ENCODE assay signal across 12 cellular contexts in the genomic region with DNA sequence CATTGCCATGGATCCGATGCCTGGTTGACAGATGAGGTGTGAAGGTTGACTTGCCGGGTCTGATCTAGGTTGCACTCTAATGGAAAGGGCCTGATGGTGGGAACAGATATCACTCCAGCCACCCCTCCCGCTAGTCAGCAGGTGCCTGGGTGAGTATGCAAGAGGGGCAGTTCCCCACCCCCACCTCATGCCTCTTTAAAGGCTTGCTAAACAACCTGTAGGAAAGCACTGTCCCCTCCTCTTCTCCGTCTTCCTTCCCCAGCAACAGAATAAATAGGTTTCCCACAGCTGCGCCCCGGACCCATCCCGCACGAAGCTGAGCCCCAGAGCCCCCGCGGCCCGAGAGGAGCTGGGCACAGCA. TPM values are rescaled to one million over a fixed set of nuclear protein-coding genes. Genes with fewer than 3 reads are reported as not detected.
A peak's percentile ranks its signal among the peaks of the same experiment; 100 is the strongest.
DNase-seq lines count a peak whose midpoint lies in the region; ATAC-seq lines count a peak whose summit lies in the region.
"Had no signal": no experiment of that assay in that cellular context is flagged by ENCODE, and none has a peak within 500 bp of the region (broad histone marks: within the 10 kb centered on the region; RNA-seq: fewer than 3 reads in every experiment).

No MANE protein-coding gene starts in this region.

- H3K9ac ChIP-seq in skeletal muscle tissue (ENCODE audit: low read depth in 1 of 3, low read length in 3 of 3): peak overlapping the region in 1 of 3 donors; percentile 62

- peak; percentile 23 for DNase-seq in DMS79 treated with DMSO at 0.1 percent for 48 hours (lab: John Stamatoyannopoulos, UW)
- DNase-seq in DMS79 (lab: John Stamatoyannopoulos, UW): no peak
- peak; percentile 72 for DNase-seq in NCI-H82 (lab: John Stamatoyannopoulos, UW)
- DNase-seq in ACHN: no peak
- DNase-seq in NCI-H1436 treated with DMSO at 0.1 percent for 48 hours (lab: John Stamatoyannopoulos, UW): no peak
- DNase-seq: activated CD8-positive, alpha-beta memory T cell treated with anti-CD3 and anti-CD28 coated beads, Interleukin-2, amount 10 ng/mL, durations not matched to agents 7 days and 5 days; central memory CD4-positive, alpha-beta T cell had no signal

- no peak overlapping the region for H3K27ac ChIP-seq in skeletal muscle tissue (ENCODE audit: low read depth, low read length)
- H3K27ac ChIP-seq: 22Rv1 had no signal

- H3K27me3 ChIP-seq in skeletal muscle tissue (ENCODE audit: control insufficient read depth in 3 of 3, insufficient read depth in 3 of 3, low read length in 3 of 3): peaks cover 77 to 87% (median 85%) of the 10 kb centered on the region in 3 donors

- peaks cover 18 to 34% (median 26%) of the 10 kb centered on the region in 3 donors for H3K4me1 ChIP-seq in skeletal muscle tissue (ENCODE audit: control insufficient read depth in 3 of 3, insufficient read depth in 3 of 3, low read length in 3 of 3)

- H3K9me3 ChIP-seq in iPS-18c (ENCODE audit: control insufficient read depth, insufficient read depth, low read length) (no peaks in the 10 kb centered on the region), skeletal muscle tissue (ENCODE audit: control insufficient read depth in 3 of 3, low read length in 3 of 3) (no peaks in the 10 kb centered on the region)

- ATAC-seq in GM21619 (IDR thresholded peaks at IDR 0.05; ENCODE audit: unreplicated experiment): no peak
- ATAC-seq: activated CD8-positive, alpha-beta memory T cell treated with anti-CD3 and anti-CD28 coated beads, Interleukin-2, amount 10 ng/mL, durations not matched to agents 7 days and 5 days had no signal

- H3K36me3 ChIP-seq in skeletal muscle tissue (ENCODE audit: control insufficient read depth in 3 of 3, insufficient read depth in 3 of 3, low read length in 3 of 3): no peaks in the 10 kb centered on the region

- H3K4me3 ChIP-seq in iPS-18c (ENCODE audit: insufficient read depth, low read depth, low read length) (peak overlapping the region; percentile 57), skeletal muscle tissue (ENCODE audit: low read length in 3 of 3) (peak overlapping the region; percentile 58 to 66 (median 59))

- in situ Hi-C loops in ACHN (cut with HindIII; ENCODE audit: low pct_ligation_motif_present, low pct_unique_long_range_greater_than_20kb, low sequenced_read_pairs): no loop called here

RNA-seq across cellular contexts. Expression of a gene that starts 0.7 kb away (rescaled TPM):
- total RNA-seq in skeletal muscle tissue: 0.52 TPM
- total RNA-seq: activated CD8-positive, alpha-beta memory T cell treated with anti-CD3 and anti-CD28 coated beads, Interleukin-2, amount 10 ng/mL, durations not matched to agents 7 days and 5 days; glomerular endothelial cell had no signal

Comparison
In these comparisons a context has a peak if more than half of its experiments do, and no peak if none do; other contexts are left out.
1. DNase-seq: peak in DMS79 treated with DMSO at 0.1 percent for 48 hours (single experiment) and NCI-H82 (single experiment); none in DMS79 (single experiment), ACHN (single experiment) and NCI-H1436 treated with DMSO at 0.1 percent for 48 hours (single experiment).